14 cellular contexts compared by ENCODE assay signal in genomic region chrX:82127228-82128123, GRCh38.
DNase-seq lines count a peak whose midpoint lies in the region; ATAC-seq and TF ChIP-seq lines count a peak whose summit lies in the region.
"Had no signal": no experiment of that assay in that cellular context is flagged by ENCODE, and none has a peak within 500 bp of the region (broad histone marks: within the 10 kb centered on the region; RNA-seq: fewer than 3 reads in every experiment).

No MANE protein-coding gene starts in this region.

- H3K9me3 ChIP-seq in esophagus muscularis mucosa (peaks cover 0 to 5% (median 0%) of the 10 kb centered on the region in 4 donors), vagina (no peaks in the 10 kb centered on the region)

- WGBS in esophagus muscularis mucosa: 71% methylated on average over 2 of the region's 2 CpGs

- ATAC-seq in GM18870 (IDR thresholded peaks at IDR 0.05; ENCODE audit: unreplicated experiment) (peak; percentile 97), GM21447 (IDR thresholded peaks at IDR 0.05; ENCODE audit: unreplicated experiment) (peak; percentile 81), HG03175 (IDR thresholded peaks at IDR 0.05; ENCODE audit: unreplicated experiment) (peak; percentile 92), foreskin keratinocyte (no peak)

- no peak for TF ChIP-seq POLR2A in esophagus muscularis mucosa (IDR thresholded peaks at IDR 0.05; ENCODE audit: low read depth)
- no peak for TF ChIP-seq POLR2A in vagina (IDR thresholded peaks at IDR 0.05)

- peak; percentile 21 for DNase-seq in central memory CD4-positive, alpha-beta T cell
- DNase-seq in foreskin keratinocyte (no peak), esophagus muscularis mucosa (ENCODE audit: extremely low spot score) (no peak), vagina (ENCODE audit: extremely low spot score in 2 of 2) (no peak)
- no peak for DNase-seq in activated effector memory CD4-positive, alpha-beta T cell treated with Interleukin-2 at 50 U/mL for 16 hours
- DNase-seq: activated CD4-positive, alpha-beta memory T cell treated with anti-CD3 and anti-CD28 coated beads, Interleukin-2, amount 10 ng/mL, durations not matched to agents 7 days and 5 days; foreskin fibroblast; midbrain had no signal

- intact Hi-C loops in esophagus muscularis mucosa (cut with DNase I) (no loop called here), vagina (cut with DNase I) (no loop called here)

- no peaks in the 10 kb centered on the region for H3K36me3 ChIP-seq in esophagus muscularis mucosa
- no peaks in the 10 kb centered on the region for H3K36me3 ChIP-seq in vagina
- H3K36me3 ChIP-seq: cardiac muscle cell had no signal

- no peak for TF ChIP-seq EP300 in esophagus muscularis mucosa (IDR thresholded peaks at IDR 0.05)

- H3K27me3 ChIP-seq in foreskin keratinocyte (no peaks in the 10 kb centered on the region), esophagus muscularis mucosa (no peaks in the 10 kb centered on the region), vagina (no peaks in the 10 kb centered on the region)
- H3K27me3 ChIP-seq: cardiac muscle cell had no signal

- H3K4me3 ChIP-seq in esophagus muscularis mucosa (no peak overlapping the region), vagina (no peak overlapping the region)
- H3K4me3 ChIP-seq: cardiac muscle cell, SK-N-MC had no signal

- no peak overlapping the region for H3K27ac ChIP-seq in foreskin keratinocyte
- no peak overlapping the region for H3K27ac ChIP-seq in esophagus muscularis mucosa (replicated peaks in 1 of 4)
- H3K27ac ChIP-seq in vagina: no peak overlapping the region
- H3K27ac ChIP-seq: cardiac muscle cell, HL-60, SK-N-MC had no signal

- H3K4me1 ChIP-seq in foreskin keratinocyte (no peaks in the 10 kb centered on the region), esophagus muscularis mucosa (no peaks in the 10 kb centered on the region), vagina (no peaks in the 10 kb centered on the region)

- TF ChIP-seq CTCF in foreskin keratinocyte (conservative IDR thresholded peaks at IDR 0.05): no peak
- no peak for TF ChIP-seq CTCF in esophagus muscularis mucosa (IDR thresholded peaks at IDR 0.05)
- TF ChIP-seq CTCF in vagina (IDR thresholded peaks at IDR 0.05): no peak
